Comparison of ENCODE assay signal across 11 cellular contexts in the genomic region with DNA sequence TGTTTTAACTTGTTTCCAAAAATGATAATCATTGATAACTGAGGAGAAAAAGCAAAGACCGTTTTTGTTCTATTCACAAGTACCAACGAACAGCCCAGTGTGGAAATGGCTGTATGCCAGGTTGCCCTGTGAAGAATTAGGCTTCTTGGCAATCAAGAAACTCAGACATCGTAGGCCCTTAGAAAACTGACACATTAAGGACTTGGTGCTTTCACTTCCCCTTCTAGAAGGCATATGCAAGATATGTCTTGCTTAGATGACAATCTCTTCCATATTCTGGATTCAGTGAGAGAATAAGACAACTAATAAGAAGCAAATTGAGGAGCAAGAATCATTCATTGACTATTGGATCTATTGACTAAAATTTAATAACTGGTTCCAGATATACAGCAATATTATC.
DNase-seq lines count a peak whose midpoint lies in the region; ATAC-seq lines count a peak whose summit lies in the region.
"Had no signal": no experiment of that assay in that cellular context is flagged by ENCODE, and none has a peak within 500 bp of the region (broad histone marks: within the 10 kb centered on the region; RNA-seq: fewer than 3 reads in every experiment).

No MANE protein-coding gene starts in this region.

- peaks cover 2% of the 10 kb centered on the region for H3K4me1 Mint-ChIP-seq in activated naive CD8-positive, alpha-beta T cell treated with anti-CD3 and anti-CD28 coated beads, Interleukin-2, amount 50 U/mL, for 24 hours

- H3K4me3 Mint-ChIP-seq in activated naive CD8-positive, alpha-beta T cell treated with anti-CD3 and anti-CD28 coated beads, Interleukin-2, amount 50 U/mL, for 24 hours = no peak overlapping the region
- H3K4me3 Mint-ChIP-seq: CD8-positive, alpha-beta T cell had no signal

- H3K36me3 Mint-ChIP-seq in activated naive CD8-positive, alpha-beta T cell treated with anti-CD3 and anti-CD28 coated beads, Interleukin-2, amount 50 U/mL, for 24 hours (ENCODE audit: low read depth) = peaks cover 5% of the 10 kb centered on the region

- no peaks in the 10 kb centered on the region for H3K9me3 Mint-ChIP-seq in activated naive CD8-positive, alpha-beta T cell treated with anti-CD3 and anti-CD28 coated beads, Interleukin-2, amount 50 U/mL, for 24 hours
- H3K9me3 Mint-ChIP-seq: CD8-positive, alpha-beta T cell had no signal

- H3K27ac Mint-ChIP-seq in activated naive CD8-positive, alpha-beta T cell treated with anti-CD3 and anti-CD28 coated beads, Interleukin-2, amount 50 U/mL, for 24 hours = no peak overlapping the region
- H3K27ac Mint-ChIP-seq: CD8-positive, alpha-beta T cell had no signal

- ATAC-seq in GM18499 (IDR thresholded peaks at IDR 0.05; ENCODE audit: insufficient read depth, unreplicated experiment) (peak; percentile 91), GM21528 (IDR thresholded peaks at IDR 0.05; ENCODE audit: low FRiP score, unreplicated experiment) (peak; percentile 92), HG03378 (IDR thresholded peaks at IDR 0.05; ENCODE audit: unreplicated experiment) (peak; percentile 98)
- ATAC-seq in activated naive CD8-positive, alpha-beta T cell treated with anti-CD3 and anti-CD28 coated beads, Interleukin-2, amount 50 U/mL, for 24 hours = no peak
- ATAC-seq: CD8-positive, alpha-beta T cell had no signal

- peak; percentile 32 for DNase-seq in cerebellar cortex (ENCODE audit: low spot score)
- no peak for DNase-seq in D341Med (ENCODE audit: low spot score)
- DNase-seq in NCI-H1105 (lab: John Stamatoyannopoulos, UW) = no peak
- DNase-seq in activated naive CD8-positive, alpha-beta T cell treated with anti-CD3 and anti-CD28 coated beads, Interleukin-2, amount 50 U/mL, for 24 hours = no peak
- no peak for DNase-seq in activated effector memory CD4-positive, alpha-beta T cell treated with anti-CD3 and anti-CD28 coated beads, Interleukin-2, amount 50 U/mL, for 16 hours
- DNase-seq: activated T-cell treated with anti-CD3 and anti-CD28 coated beads, Interleukin-2, amount 50 U/mL, for 48 hours; CD8-positive, alpha-beta T cell; effector CD4-positive, alpha-beta T cell had no signal

- H3K27me3 Mint-ChIP-seq in activated naive CD8-positive, alpha-beta T cell treated with anti-CD3 and anti-CD28 coated beads, Interleukin-2, amount 50 U/mL, for 24 hours = no peaks in the 10 kb centered on the region
